ENCODE assay signal across 18 cellular contexts in the genomic region with DNA sequence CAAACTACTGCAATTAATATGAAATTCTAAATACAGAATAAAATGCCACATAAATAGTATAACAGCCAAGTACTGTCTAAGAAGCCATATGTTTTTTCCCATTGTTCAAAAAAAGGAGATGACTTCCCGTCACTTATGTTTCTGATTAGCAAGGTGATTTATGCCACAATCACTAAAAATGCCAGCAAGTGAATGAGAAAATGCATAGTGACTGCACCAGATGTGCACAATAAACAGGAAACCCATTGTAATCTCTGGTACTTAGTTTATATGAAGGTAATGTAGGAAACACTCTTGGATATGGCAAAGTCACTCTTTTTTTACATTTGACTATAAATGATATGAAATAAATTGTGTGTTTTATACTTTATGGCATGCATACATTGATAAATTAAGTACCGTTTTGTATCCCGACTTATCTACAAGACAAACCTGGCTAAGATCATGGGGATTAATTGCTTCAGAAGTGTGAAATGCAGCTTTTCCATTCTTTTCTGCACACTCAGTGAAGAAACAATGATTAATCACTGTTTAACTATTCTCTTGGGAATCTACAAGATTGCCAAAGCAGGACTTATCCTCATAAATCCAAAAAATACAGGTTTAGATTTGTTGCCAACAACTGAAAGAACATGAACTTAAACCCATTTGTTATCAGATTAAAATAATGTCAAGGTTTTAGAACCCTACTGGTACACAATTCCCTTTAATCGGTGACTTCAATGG.
DNase-seq lines count a peak whose midpoint lies in the region; ATAC-seq and TF ChIP-seq lines count a peak whose summit lies in the region.
"Had no signal": no experiment of that assay in that cellular context is flagged by ENCODE, and none has a peak within 500 bp of the region (broad histone marks: within the 10 kb centered on the region; RNA-seq: fewer than 3 reads in every experiment).

No MANE protein-coding gene starts in this region.

- H3K27ac ChIP-seq in RWPE1, result no peak overlapping the region
- H3K27ac ChIP-seq in fibroblast of lung (ENCODE audit: insufficient read depth, low read length), result no peak overlapping the region
- no peak overlapping the region for H3K27ac ChIP-seq in spleen
- H3K27ac ChIP-seq: neural progenitor cell, uterus had no signal

- POLR2A ChIA-PET in RWPE1 (lab: Yijun Ruan, JAX; ENCODE audit: low non-redundant PET), result no interaction called here

- ATAC-seq in HG03108 (IDR thresholded peaks at IDR 0.05; ENCODE audit: unreplicated experiment) (no peak), HG02981 (IDR thresholded peaks at IDR 0.05; ENCODE audit: unreplicated experiment) (no peak)
- ATAC-seq: HCT116 had no signal

- no peak for TF ChIP-seq POLR2A in spleen (IDR thresholded peaks at IDR 0.05)

- 69 to 86% (median 74%) methylated on average over 4 of the region's 4 CpGs for WGBS in spleen, 5 donors

- H2AFZ ChIP-seq in fibroblast of lung (ENCODE audit: low read length), result no peak overlapping the region
- H2AFZ ChIP-seq: neural progenitor cell had no signal

- H3K4me2 ChIP-seq in fibroblast of lung (ENCODE audit: extremely low read depth, insufficient read depth, low read length), result no peak overlapping the region
- H3K4me2 ChIP-seq: neural progenitor cell had no signal

- H3K36me3 ChIP-seq in fibroblast of lung (ENCODE audit: control insufficient read depth, insufficient read depth, low read length) (no peaks in the 10 kb centered on the region), spleen (no peaks in the 10 kb centered on the region)
- H3K36me3 ChIP-seq: neural progenitor cell, uterus had no signal

- no peaks in the 10 kb centered on the region for H3K79me2 ChIP-seq in fibroblast of lung (ENCODE audit: control insufficient read depth, insufficient read depth, low read length)

- H3K9me3 ChIP-seq in fibroblast of lung (ENCODE audit: control insufficient read depth, insufficient read depth, low read depth, low read length) (no peaks in the 10 kb centered on the region), spleen (no peaks in the 10 kb centered on the region)
- H3K9me3 ChIP-seq: uterus had no signal

- H3K4me1 ChIP-seq in fibroblast of lung (ENCODE audit: control insufficient read depth, extremely low read depth, insufficient read depth, low read length) (no peaks in the 10 kb centered on the region), spleen (peaks cover 12 to 48% (median 32%) of the 10 kb centered on the region in 6 donors)
- H3K4me1 ChIP-seq: neural progenitor cell had no signal

- TF ChIP-seq CTCF in RWPE1 (conservative IDR thresholded peaks at IDR 0.05; ENCODE audit: low read depth), result no peak
- no peak for TF ChIP-seq CTCF in fibroblast of lung (conservative IDR thresholded peaks at IDR 0.05 in 1 of 2, IDR thresholded peaks at IDR 0.05 in 1 of 2; ENCODE audit: low read depth in 1 of 2, low read length in 2 of 2)
- TF ChIP-seq CTCF in spleen (IDR thresholded peaks at IDR 0.05 in 8 of 11, conservative IDR thresholded peaks at IDR 0.05 in 3 of 11), result no peak

- no peak overlapping the region for H3K9ac ChIP-seq in fibroblast of lung (ENCODE audit: insufficient read depth, low read length)
- H3K9ac ChIP-seq: neural progenitor cell had no signal

- H3K27me3 ChIP-seq in fibroblast of lung (ENCODE audit: control insufficient read depth, insufficient read depth, low read length) (no peaks in the 10 kb centered on the region), spleen (replicated peaks in 1 of 7) (no peaks in the 10 kb centered on the region)
- H3K27me3 ChIP-seq: neural progenitor cell, uterus had no signal

- no peak overlapping the region for H3K4me3 ChIP-seq in fibroblast of lung (replicated peaks in 1 of 4; ENCODE audit: control extremely low read depth in 1 of 4, insufficient read depth in 1 of 4, low read depth in 3 of 4, low read length in 4 of 4)
- no peak overlapping the region for H3K4me3 ChIP-seq in skeletal muscle cell (ENCODE audit: low read depth, low read length)
- no peak overlapping the region for H3K4me3 ChIP-seq in spleen
- H3K4me3 ChIP-seq: neural progenitor cell, uterus had no signal

- DNase-seq in NCI-H748 (lab: John Stamatoyannopoulos, UW; ENCODE audit: unreplicated experiment) (peak; percentile 34), NCI-H748 treated with DMSO at 0.1 percent for 48 hours (lab: John Stamatoyannopoulos, UW) (no peak), RWPE1 (ENCODE audit: low spot score) (peak; percentile 1), fibroblast of lung (ENCODE audit: low read depth in 2 of 2) (peak; percentile 15 to 79), skeletal muscle cell (ENCODE audit: low read depth) (peak; percentile 27), spleen (no peak)
- DNase-seq: activated CD4-positive, CD25-positive, alpha-beta regulatory T cell treated with anti-CD3 and anti-CD28 coated beads, Interleukin-2, amount 50 U/mL, for 72 hours; activated effector memory CD4-positive, alpha-beta T cell treated with Interleukin-2 at 50 U/mL for 16 hours; amniotic stem cell; CD4-positive, alpha-beta T cell; NCI-H1092 treated with DMSO at 0.1 percent for 48 hours; SHP77 treated with DMSO at 0.1 percent for 48 hours; T-helper 9 cell; uterus had no signal

- CTCF ChIA-PET in RWPE1 (lab: Yijun Ruan, JAX), result no interaction called here

- H4K20me1 ChIP-seq in fibroblast of lung (ENCODE audit: control insufficient read depth, extremely low read depth, insufficient read depth, low read length), result no peaks in the 10 kb centered on the region

- intact Hi-C loops in spleen (cut with DNase I; ENCODE audit: low total_unique reads), result no loop called here

Comparison
In these comparisons a context has a peak if more than half of its experiments do, and no peak if none do; other contexts are left out.
1. DNase-seq: peak in NCI-H748 (single experiment), RWPE1 (single experiment), fibroblast of lung (2 of 2) and skeletal muscle cell (single experiment); none in NCI-H748 treated with DMSO at 0.1 percent for 48 hours (single experiment) and spleen (single experiment).